In the genomic region with DNA sequence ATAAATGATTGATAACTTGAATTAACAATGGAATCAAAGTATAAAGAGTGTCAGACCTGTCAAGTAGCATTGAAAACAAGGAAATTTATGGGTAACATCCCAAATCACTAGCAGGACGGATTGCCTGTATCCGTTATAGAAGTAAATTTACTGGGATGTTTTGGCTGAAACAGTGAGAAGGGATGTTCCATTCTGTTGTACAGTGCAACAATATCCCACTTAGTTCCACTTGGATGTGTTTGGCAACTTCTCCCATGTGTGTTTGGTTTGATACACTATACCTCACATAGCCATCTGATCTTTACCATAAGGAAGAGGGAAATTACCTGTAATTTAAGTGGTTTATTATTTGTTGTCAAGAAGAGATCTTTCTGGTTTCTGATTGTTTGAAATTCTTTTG, we compare ENCODE assay signal across 19 cellular contexts.
"Had no signal": no experiment of that assay in that cellular context is flagged by ENCODE, and none has a peak within 500 bp of the region (broad histone marks: within the 10 kb centered on the region; RNA-seq: fewer than 3 reads in every experiment).

No MANE protein-coding gene starts in this region.

- H3K36me3 ChIP-seq: gastrocnemius medialis, heart left ventricle, suprapubic skin had no signal

- H3K27me3 ChIP-seq: gastrocnemius medialis, heart left ventricle, suprapubic skin had no signal

- H3K27me3 Mint-ChIP-seq: activated CD4-positive, alpha-beta memory T cell treated with anti-CD3 and anti-CD28 coated beads for 36 hours; activated naive CD4-positive, alpha-beta T cell treated with anti-CD3 and anti-CD28 coated beads, Interleukin-2, amount 10 ng/mL, durations not matched to agents 7 days and 5 days; activated T-cell treated with anti-CD3 and anti-CD28 coated beads, Interleukin-2, amount 50 U/mL, for 24 hours had no signal

- H3K27ac ChIP-seq: gastrocnemius medialis, heart left ventricle, suprapubic skin, VCaP had no signal

- ATAC-seq: gastrocnemius medialis, heart left ventricle, sciatic nerve had no signal

- H3K9me3 ChIP-seq: gastrocnemius medialis, suprapubic skin had no signal

- H3K27ac Mint-ChIP-seq: activated CD4-positive, alpha-beta memory T cell treated with anti-CD3 and anti-CD28 coated beads for 36 hours; activated naive CD4-positive, alpha-beta T cell treated with anti-CD3 and anti-CD28 coated beads, Interleukin-2, amount 10 ng/mL, durations not matched to agents 7 days and 5 days; activated T-cell treated with anti-CD3 and anti-CD28 coated beads, Interleukin-2, amount 50 U/mL, for 24 hours; endodermal cell; immature natural killer cell; mesothelial cell of epicardium; stimulated activated naive CD8-positive, alpha-beta T cell treated with anti-CD3 and anti-CD28 coated beads, Interleukin-15, Interleukin-2, amounts not matched to agents 100 ng/mL and 50 ng/mL, for 24 hours had no signal

- FAIRE-seq: astrocyte, bronchial epithelial cell had no signal

- H3K4me3 Mint-ChIP-seq: activated CD4-positive, alpha-beta memory T cell treated with anti-CD3 and anti-CD28 coated beads for 36 hours; activated naive CD4-positive, alpha-beta T cell treated with anti-CD3 and anti-CD28 coated beads, Interleukin-2, amount 10 ng/mL, durations not matched to agents 7 days and 5 days; activated T-cell treated with anti-CD3 and anti-CD28 coated beads, Interleukin-2, amount 50 U/mL, for 24 hours; endodermal cell; immature natural killer cell; mesothelial cell of epicardium; neural crest cell; stimulated activated naive CD8-positive, alpha-beta T cell treated with anti-CD3 and anti-CD28 coated beads, Interleukin-15, Interleukin-2, amounts not matched to agents 100 ng/mL and 50 ng/mL, for 24 hours had no signal

- H3K4me1 ChIP-seq: gastrocnemius medialis, heart left ventricle, suprapubic skin had no signal

- H3K4me1 Mint-ChIP-seq: activated naive CD4-positive, alpha-beta T cell treated with anti-CD3 and anti-CD28 coated beads, Interleukin-2, amount 10 ng/mL, durations not matched to agents 7 days and 5 days; immature natural killer cell; mesothelial cell of epicardium; neural crest cell had no signal

- H3K4me3 ChIP-seq: gastrocnemius medialis, heart left ventricle, lung, suprapubic skin had no signal

- DNase-seq: activated CD4-positive, alpha-beta memory T cell treated with anti-CD3 and anti-CD28 coated beads for 36 hours; activated CD4-positive, alpha-beta T cell treated with anti-CD3 and anti-CD28 coated beads for 1 hour; activated naive CD4-positive, alpha-beta T cell treated with anti-CD3 and anti-CD28 coated beads, Interleukin-2, amount 10 ng/mL, durations not matched to agents 7 days and 5 days; activated T-cell treated with anti-CD3 and anti-CD28 coated beads, Interleukin-2, amount 50 U/mL, for 24 hours; dermis blood vessel endothelial cell; endodermal cell; gastrocnemius medialis; heart left ventricle; immature natural killer cell; trophoblast cell had no signal

- H3K36me3 Mint-ChIP-seq: activated CD4-positive, alpha-beta memory T cell treated with anti-CD3 and anti-CD28 coated beads for 36 hours; activated naive CD4-positive, alpha-beta T cell treated with anti-CD3 and anti-CD28 coated beads, Interleukin-2, amount 10 ng/mL, durations not matched to agents 7 days and 5 days; immature natural killer cell; mesothelial cell of epicardium had no signal
